ENCODE assay signal across 23 cellular contexts in genomic region chr10:1666147-1666546, GRCh38.
DNase-seq lines count a peak whose midpoint lies in the region; ATAC-seq and TF ChIP-seq lines count a peak whose summit lies in the region.
"Had no signal": no experiment of that assay in that cellular context is flagged by ENCODE, and none has a peak within 500 bp of the region (broad histone marks: within the 10 kb centered on the region; RNA-seq: fewer than 3 reads in every experiment).

No MANE protein-coding gene starts in this region.

- no peak overlapping the region for H2BK120ac ChIP-seq in neuronal stem cell (ENCODE audit: low read depth, low read length)

- TF ChIP-seq CTCF in GM23338 (conservative IDR thresholded peaks at IDR 0.05; ENCODE audit: low read depth in 2 of 2) (no peak), spleen (IDR thresholded peaks at IDR 0.05 in 8 of 11, conservative IDR thresholded peaks at IDR 0.05 in 3 of 11) (no peak), foreskin fibroblast (IDR thresholded peaks at IDR 0.05; ENCODE audit: low read depth, low read length) (no peak)

- H3K4me1 Mint-ChIP-seq in GM23338: peaks cover 9% of the 10 kb centered on the region

- TF ChIP-seq POLR2A in spleen (IDR thresholded peaks at IDR 0.05): no peak

- 0 out of 3 replicates have a peak, but pooled peaks cover 3% of the 10 kb centered on the region for H3K36me3 Mint-ChIP-seq in GM23338 (ENCODE audit: low read depth)
- H3K36me3 Mint-ChIP-seq: CD8-positive, alpha-beta T cell had no signal

- H4K91ac ChIP-seq in neuronal stem cell (ENCODE audit: low read depth, low read length, poor library complexity): no peak overlapping the region

- H2AFZ ChIP-seq in GM23338 (no peak overlapping the region), neuronal stem cell (ENCODE audit: low read length) (no peak overlapping the region)

- no peak overlapping the region for H3K4ac ChIP-seq in neuronal stem cell (ENCODE audit: low read length)

- H3K18ac ChIP-seq in neuronal stem cell (ENCODE audit: low read length): peak overlapping the region; percentile 44

- H4K8ac ChIP-seq in neuronal stem cell (ENCODE audit: low read depth, low read length): peak overlapping the region; percentile 75

- no peak overlapping the region for H3K14ac ChIP-seq in neuronal stem cell (ENCODE audit: low read length)

- no peak overlapping the region for H3K4me3 ChIP-seq in GM23338
- no peak overlapping the region for H3K4me3 ChIP-seq in neuronal stem cell (ENCODE audit: low read length in 2 of 2)
- no peak overlapping the region for H3K4me3 ChIP-seq in spleen
- no peak overlapping the region for H3K4me3 ChIP-seq in foreskin fibroblast (ENCODE audit: low read depth in 1 of 2, low read length in 2 of 2)
- H3K4me3 ChIP-seq: A549; BLaER1 treated with 17β-estradiol and CSF1 and Interleukin-3, amounts not matched to agents 10 nM and 100 nM; GM12878 had no signal

- H3K4me1 ChIP-seq in GM23338 (ENCODE audit: insufficient read depth): no peaks in the 10 kb centered on the region; the same call in 1 of the 2 replicates
- H3K4me1 ChIP-seq in neuronal stem cell (ENCODE audit: control insufficient read depth in 2 of 2, insufficient read depth in 1 of 2, low read depth in 1 of 2, low read length in 2 of 2): peaks cover 0 to 6% of the 10 kb centered on the region in 2 donors
- H3K4me1 ChIP-seq in spleen: peaks cover 0 to 26% (median 6%) of the 10 kb centered on the region in 6 donors
- H3K4me1 ChIP-seq: A549 had no signal

- no peak overlapping the region for H3K4me3 Mint-ChIP-seq in GM23338
- H3K4me3 Mint-ChIP-seq: B cell; CD4-positive, alpha-beta T cell; CD8-positive, alpha-beta T cell had no signal

- H3K79me1 ChIP-seq in neuronal stem cell (ENCODE audit: low read depth, low read length): peaks cover 4% of the 10 kb centered on the region

- no peaks in the 10 kb centered on the region for H3F3A ChIP-seq in GM23338 (replicated peaks; ENCODE audit: low read depth)

- no peaks in the 10 kb centered on the region for H3K27me3 Mint-ChIP-seq in GM23338 (ENCODE audit: insufficient read depth, low read depth, poor library complexity)

- H3K27me3 ChIP-seq in GM23338 (ENCODE audit: insufficient read depth) (no peaks in the 10 kb centered on the region), neuronal stem cell (ENCODE audit: control insufficient read depth in 3 of 3, insufficient read depth in 3 of 3, low read depth in 1 of 3, low read length in 3 of 3) (no peaks in the 10 kb centered on the region), spleen (replicated peaks in 1 of 7) (no peaks in the 10 kb centered on the region)

- no peak overlapping the region for H3K9ac ChIP-seq in neuronal stem cell (ENCODE audit: low read depth, low read length, poor library complexity)
- H3K9ac ChIP-seq: BLaER1 treated with 17β-estradiol and CSF1 and Interleukin-3, amounts not matched to agents 10 nM and 100 nM had no signal

- H3K27ac Mint-ChIP-seq in GM23338: no peak overlapping the region
- H3K27ac Mint-ChIP-seq: B cell; CD4-positive, alpha-beta T cell; CD8-positive, alpha-beta T cell had no signal

- H3K9me3 ChIP-seq in neuronal stem cell (replicated peaks in 1 of 2; ENCODE audit: control insufficient read depth in 2 of 2, insufficient read depth in 1 of 2, low read depth in 1 of 2, low read length in 2 of 2): peaks cover 0 to 6% of the 10 kb centered on the region in 2 donors
- no peaks in the 10 kb centered on the region for H3K9me3 ChIP-seq in spleen
- H3K9me3 ChIP-seq: A549; BLaER1 treated with 17β-estradiol and CSF1 and Interleukin-3, amounts not matched to agents 10 nM and 100 nM had no signal

- H2AK5ac ChIP-seq in neuronal stem cell (ENCODE audit: low read depth, low read length): peak overlapping the region; percentile 16

- H3K36me3 ChIP-seq in GM23338 (ENCODE audit: insufficient read depth) (0 out of 2 replicates have a peak, but pooled peaks cover 2% of the 10 kb centered on the region), neuronal stem cell (replicated peaks in 1 of 2; ENCODE audit: control insufficient read depth in 2 of 2, insufficient read depth in 2 of 2, low read length in 2 of 2) (peaks cover 0 to under 1% of the 10 kb centered on the region in 2 donors), spleen (no peaks in the 10 kb centered on the region)
- H3K36me3 ChIP-seq: BLaER1 treated with 17β-estradiol and CSF1 and Interleukin-3, amounts not matched to agents 10 nM and 100 nM had no signal

- WGBS in neuronal stem cell (ENCODE audit: extremely low coverage in 2 of 2, insufficient read length in 2 of 2, insufficient replicate concordance in 1 of 2), 2 donors: no CpG with 5 or more reads among the region's 20 CpGs
- WGBS in spleen, 5 donors: 86 to 97% (median 91%) methylated on average over 13 to 20 of the region's 20 CpGs

- ATAC-seq in GM23338 (no peak; the same call in 2 of the 3 replicates), Right ventricle myocardium superior (ENCODE audit: poor library complexity) (no peak), HG03095 (IDR thresholded peaks at IDR 0.05; ENCODE audit: unreplicated experiment) (no peak)
- ATAC-seq: A549; CD8-positive, alpha-beta T cell; GM12878 had no signal

- H3K23ac ChIP-seq in neuronal stem cell (ENCODE audit: low read depth, low read length, poor library complexity): peak overlapping the region; percentile 43

- H3K9me3 Mint-ChIP-seq in GM23338: peaks cover 6% of the 10 kb centered on the region
- H3K9me3 Mint-ChIP-seq: CD4-positive, alpha-beta T cell; CD8-positive, alpha-beta T cell had no signal

- no peaks in the 10 kb centered on the region for H3K9me2 ChIP-seq in GM23338 (ENCODE audit: insufficient read depth)

- H4K20me1 ChIP-seq in GM23338 (replicated peaks; ENCODE audit: insufficient read depth): no peaks in the 10 kb centered on the region

- DNase-seq in GM23338 (ENCODE audit: low spot score) (peak; percentile 10), left kidney (ENCODE audit: low read depth, low spot score) (peak; percentile 39), neuronal stem cell (ENCODE audit: low spot score) (no peak), spleen (peak; percentile 67), Right ventricle myocardium superior (no peak), foreskin fibroblast (no peak)
- DNase-seq: AML-193; Caco-2; Calu3; CD4-positive, alpha-beta T cell; CD8-positive, alpha-beta T cell; DMS53; DMS79; DND-41; EL; GDM1 had no signal

- no peak overlapping the region for H3K27ac ChIP-seq in GM23338 (ENCODE audit: low read depth)
- no peak overlapping the region for H3K27ac ChIP-seq in neuronal stem cell (replicated peaks; ENCODE audit: low read length)
- H3K27ac ChIP-seq in spleen: no peak overlapping the region
- H3K27ac ChIP-seq: 22Rv1; A549; BLaER1 treated with 17β-estradiol and CSF1 and Interleukin-3, amounts not matched to agents 10 nM and 100 nM; C4-2B had no signal

- no peak overlapping the region for H3K4me2 ChIP-seq in GM23338
- no peak overlapping the region for H3K4me2 ChIP-seq in neuronal stem cell (ENCODE audit: insufficient read depth, low read length, poor library complexity, severe bottlenecking)
- H3K4me2 ChIP-seq: A549; BLaER1 treated with 17β-estradiol and CSF1 and Interleukin-3, amounts not matched to agents 10 nM and 100 nM had no signal

- H2BK12ac ChIP-seq in neuronal stem cell (ENCODE audit: low read length): no peak overlapping the region

- no peak overlapping the region for H2BK5ac ChIP-seq in neuronal stem cell (ENCODE audit: low read length)

- no peaks in the 10 kb centered on the region for H3K79me2 ChIP-seq in GM23338 (replicated peaks; ENCODE audit: insufficient read depth)

- intact Hi-C loops in spleen (cut with DNase I; ENCODE audit: low total_unique reads) (no loop called here), Right ventricle myocardium superior (cut with DNase I) (no loop called here)

- peak overlapping the region; percentile 16 for H2BK15ac ChIP-seq in neuronal stem cell (ENCODE audit: low read length)

TF ChIP-seq in GM23338, 12 proteins besides CTCF, POLR2A, EP300 and RAD21:
- TF ChIP-seq EZH2phosphoT487 (IDR thresholded peaks at IDR 0.05; ENCODE audit: unreplicated experiment) (no peak), CREB1 (CRISPR knock-in tag; IDR thresholded peaks at IDR 0.05; ENCODE audit: low read depth) (no peak)

Comparison
In these comparisons a context has a peak if more than half of its experiments do, and no peak if none do; other contexts are left out.
1. DNase-seq: peak in GM23338 (single experiment), left kidney (single experiment) and spleen (single experiment); none in neuronal stem cell (single experiment), Right ventricle myocardium superior (single experiment) and foreskin fibroblast (0 of 2).